ENCODE assay signal across 26 cellular contexts in genomic region chr3:46270474-46270873, GRCh38. TPM values are rescaled to one million over a fixed set of nuclear protein-coding genes. Genes with fewer than 3 reads are reported as not detected.
"Had no signal": no experiment of that assay in that cellular context is flagged by ENCODE, and none has a peak within 500 bp of the region (broad histone marks: within the 10 kb centered on the region; RNA-seq: fewer than 3 reads in every experiment).

No MANE protein-coding gene starts in this region.

- H3K4me1 Mint-ChIP-seq: endodermal cell, WTC11 had no signal

- H3K9me3 ChIP-seq: body of pancreas, colonic mucosa, gastrocnemius medialis, heart left ventricle had no signal

- H3K4me3 Mint-ChIP-seq: activated CD4-positive, alpha-beta memory T cell treated with anti-CD3 and anti-CD28 coated beads, Interleukin-2, amount 10 ng/mL, durations not matched to agents 7 days and 5 days; activated CD4-positive, alpha-beta T cell treated with anti-CD3 and anti-CD28 coated beads, Interleukin-2, amount 10 ng/mL, durations not matched to agents 7 days and 5 days; activated naive CD4-positive, alpha-beta T cell treated with anti-CD3 and anti-CD28 coated beads for 36 hours; activated naive CD4-positive, alpha-beta T cell treated with anti-CD3 and anti-CD28 coated beads, Interleukin-2, amount 50 U/mL, for 24 hours; activated T-cell treated with anti-CD3 and anti-CD28 coated beads, Interleukin-2, amount 50 U/mL, for 4 hours; activated T-helper 17 cell treated with anti-CD3 and anti-CD28 coated beads, Interleukin-2, amount 50 U/mL, for 72 hours; endodermal cell; WTC11 had no signal

- ATAC-seq: body of pancreas, esophagus mucosa, foreskin keratinocyte, gastrocnemius medialis, heart left ventricle, WTC11 had no signal

- H3K36me3 Mint-ChIP-seq: activated naive CD4-positive, alpha-beta T cell treated with anti-CD3 and anti-CD28 coated beads, Interleukin-2, amount 50 U/mL, for 24 hours; WTC11 had no signal

- H3K4me3 ChIP-seq: body of pancreas, colonic mucosa, gastrocnemius medialis, heart left ventricle had no signal

- H3K36me3 ChIP-seq: colonic mucosa, gastrocnemius medialis, heart left ventricle had no signal

- H3K27ac ChIP-seq: body of pancreas, colonic mucosa, foreskin keratinocyte, gastrocnemius medialis, heart left ventricle had no signal

- H3K27me3 ChIP-seq: body of pancreas, colonic mucosa, foreskin keratinocyte, gastrocnemius medialis had no signal

- DNase-seq: activated CD4-positive, alpha-beta memory T cell treated with anti-CD3 and anti-CD28 coated beads, Interleukin-2, amount 10 ng/mL, durations not matched to agents 7 days and 5 days; activated CD4-positive, alpha-beta T cell treated with anti-CD3 and anti-CD28 coated beads for 1 hour; activated CD4-positive, alpha-beta T cell treated with anti-CD3 and anti-CD28 coated beads for 4 hours; activated CD4-positive, alpha-beta T cell treated with anti-CD3 and anti-CD28 coated beads, Interleukin-2, amount 10 ng/mL, durations not matched to agents 7 days and 5 days; activated CD4-positive, alpha-beta T cell treated with anti-CD3 and anti-CD28 coated beads, Interleukin-2, amount 50 U/mL, for 4 hours; activated effector memory CD4-positive, alpha-beta T cell treated with Interleukin-2 at 50 U/mL for 16 hours; activated naive CD4-positive, alpha-beta T cell treated with anti-CD3 and anti-CD28 coated beads for 36 hours; activated T-cell treated with anti-CD3 and anti-CD28 coated beads, Interleukin-2, amount 50 U/mL, for 4 hours; amniotic stem cell; aorta; body of pancreas; cerebellar nuclear complex; colonic mucosa; effector CD8-positive, alpha-beta T cell; endodermal cell; foreskin keratinocyte; gastrocnemius medialis; glutamatergic neuron; heart left ventricle; T-helper 2 cell had no signal

- H3K27ac Mint-ChIP-seq: activated CD4-positive, alpha-beta T cell treated with anti-CD3 and anti-CD28 coated beads, Interleukin-2, amount 10 ng/mL, durations not matched to agents 7 days and 5 days; activated naive CD4-positive, alpha-beta T cell treated with anti-CD3 and anti-CD28 coated beads for 36 hours; activated naive CD4-positive, alpha-beta T cell treated with anti-CD3 and anti-CD28 coated beads, Interleukin-2, amount 50 U/mL, for 24 hours; activated T-helper 17 cell treated with anti-CD3 and anti-CD28 coated beads, Interleukin-2, amount 50 U/mL, for 72 hours; endodermal cell; WTC11 had no signal

- H3K4me1 ChIP-seq: body of pancreas, colonic mucosa, foreskin keratinocyte, gastrocnemius medialis, heart left ventricle had no signal

- H3K9me3 Mint-ChIP-seq: activated CD4-positive, alpha-beta memory T cell treated with anti-CD3 and anti-CD28 coated beads, Interleukin-2, amount 10 ng/mL, durations not matched to agents 7 days and 5 days; activated naive CD4-positive, alpha-beta T cell treated with anti-CD3 and anti-CD28 coated beads for 36 hours; activated naive CD4-positive, alpha-beta T cell treated with anti-CD3 and anti-CD28 coated beads, Interleukin-2, amount 50 U/mL, for 24 hours; activated T-cell treated with anti-CD3 and anti-CD28 coated beads, Interleukin-2, amount 50 U/mL, for 4 hours; activated T-helper 17 cell treated with anti-CD3 and anti-CD28 coated beads, Interleukin-2, amount 50 U/mL, for 72 hours had no signal

RNA-seq across cellular contexts. Expression of gene CCR3, which starts 28.2 kb away (rescaled TPM):
- total RNA-seq: activated CD4-positive, alpha-beta T cell treated with anti-CD3 and anti-CD28 coated beads, Interleukin-2, amount 10 ng/mL, durations not matched to agents 7 days and 5 days; activated naive CD4-positive, alpha-beta T cell treated with anti-CD3 and anti-CD28 coated beads for 36 hours; activated T-cell treated with anti-CD3 and anti-CD28 coated beads, Interleukin-2, amount 50 U/mL, for 4 hours; activated T-helper 17 cell treated with anti-CD3 and anti-CD28 coated beads, Interleukin-2, amount 50 U/mL, for 72 hours; body of pancreas; colonic mucosa; dermis microvascular lymphatic vessel endothelial cell; endodermal cell; epithelial cell of proximal tubule; esophagus mucosa; foreskin keratinocyte; gastrocnemius medialis; WTC11 had no signal
- polyA plus RNA-seq: aorta, foreskin keratinocyte, heart left ventricle had no signal
